ENCODE assay signal across 8 cellular contexts in genomic region chr1:147072371-147073061, GRCh38.
DNase-seq lines count a peak whose midpoint lies in the region; ATAC-seq and TF ChIP-seq lines count a peak whose summit lies in the region.

No MANE protein-coding gene starts in this region.

- no peak for DNase-seq in activated CD4-positive, alpha-beta memory T cell treated with anti-CD3 and anti-CD28 coated beads, Interleukin-2, amount 10 ng/mL, durations not matched to agents 7 days and 5 days
- DNase-seq in left ventricle myocardium inferior (no peak), retina (peak; percentile 82), LoVo (ENCODE audit: low spot score) (no peak), OCI-M1 (lab: John Stamatoyannopoulos, UW) (no peak)

- peak overlapping the region; percentile 66 for H3K4me3 Mint-ChIP-seq in activated CD4-positive, alpha-beta memory T cell treated with anti-CD3 and anti-CD28 coated beads, Interleukin-2, amount 10 ng/mL, durations not matched to agents 7 days and 5 days

- H3K36me3 ChIP-seq in left ventricle myocardium inferior: no peaks in the 10 kb centered on the region

- no peak overlapping the region for H3K27ac ChIP-seq in left ventricle myocardium inferior (replicated peaks)

- CTCF ChIA-PET in activated CD4-positive, alpha-beta memory T cell treated with anti-CD3 and anti-CD28 coated beads, Interleukin-2, amount 10 ng/mL, durations not matched to agents 7 days and 5 days (lab: Charles Lee): interaction anchor here (1.0 kb wide), 1 partner anchor 12 kb away, joined by 4 read pairs; no protein-coding TSS in a partner anchor

- peaks cover 79% of the 10 kb centered on the region for H3K27me3 ChIP-seq in left ventricle myocardium inferior (ENCODE audit: low read depth)

- peaks cover 6% of the 10 kb centered on the region for H3K36me3 Mint-ChIP-seq in activated CD4-positive, alpha-beta memory T cell treated with anti-CD3 and anti-CD28 coated beads, Interleukin-2, amount 10 ng/mL, durations not matched to agents 7 days and 5 days (ENCODE audit: low read depth)

- ATAC-seq in GM21447 (IDR thresholded peaks at IDR 0.05; ENCODE audit: unreplicated experiment) (no peak), GM18868 (IDR thresholded peaks at IDR 0.05; ENCODE audit: unreplicated experiment) (no peak)

- POLR2A ChIA-PET in activated CD4-positive, alpha-beta memory T cell treated with anti-CD3 and anti-CD28 coated beads, Interleukin-2, amount 10 ng/mL, durations not matched to agents 7 days and 5 days (lab: Charles Lee): interaction anchor here (1.7 kb wide), 1 partner anchor 12 kb away, joined by 13 read pairs; no protein-coding TSS in a partner anchor

- peaks cover 3% of the 10 kb centered on the region for H3K9me3 Mint-ChIP-seq in activated CD4-positive, alpha-beta memory T cell treated with anti-CD3 and anti-CD28 coated beads, Interleukin-2, amount 10 ng/mL, durations not matched to agents 7 days and 5 days

- H3K4me3 ChIP-seq in GM08714 (ENCODE audit: low read length): peak overlapping the region; percentile 12; the same call in 1 of the 2 replicates
- H3K4me3 ChIP-seq in left ventricle myocardium inferior: peak overlapping the region; percentile 55

- TF ChIP-seq CTCF in left ventricle myocardium inferior (IDR thresholded peaks at IDR 0.05; ENCODE audit: borderline replicate concordance): no peak

- no peaks in the 10 kb centered on the region for H3K9me3 ChIP-seq in left ventricle myocardium inferior (replicated peaks)

- peaks cover 26% of the 10 kb centered on the region for H3K4me1 Mint-ChIP-seq in activated CD4-positive, alpha-beta memory T cell treated with anti-CD3 and anti-CD28 coated beads, Interleukin-2, amount 10 ng/mL, durations not matched to agents 7 days and 5 days

- no peak overlapping the region for H3K27ac Mint-ChIP-seq in activated CD4-positive, alpha-beta memory T cell treated with anti-CD3 and anti-CD28 coated beads, Interleukin-2, amount 10 ng/mL, durations not matched to agents 7 days and 5 days

- intact Hi-C loops in left ventricle myocardium inferior (cut with micrococcal nuclease): no loop called here

- peaks cover 63% of the 10 kb centered on the region for H3K27me3 Mint-ChIP-seq in activated CD4-positive, alpha-beta memory T cell treated with anti-CD3 and anti-CD28 coated beads, Interleukin-2, amount 10 ng/mL, durations not matched to agents 7 days and 5 days

- peaks cover 9% of the 10 kb centered on the region for H3K4me1 ChIP-seq in left ventricle myocardium inferior
